In the genomic region with DNA sequence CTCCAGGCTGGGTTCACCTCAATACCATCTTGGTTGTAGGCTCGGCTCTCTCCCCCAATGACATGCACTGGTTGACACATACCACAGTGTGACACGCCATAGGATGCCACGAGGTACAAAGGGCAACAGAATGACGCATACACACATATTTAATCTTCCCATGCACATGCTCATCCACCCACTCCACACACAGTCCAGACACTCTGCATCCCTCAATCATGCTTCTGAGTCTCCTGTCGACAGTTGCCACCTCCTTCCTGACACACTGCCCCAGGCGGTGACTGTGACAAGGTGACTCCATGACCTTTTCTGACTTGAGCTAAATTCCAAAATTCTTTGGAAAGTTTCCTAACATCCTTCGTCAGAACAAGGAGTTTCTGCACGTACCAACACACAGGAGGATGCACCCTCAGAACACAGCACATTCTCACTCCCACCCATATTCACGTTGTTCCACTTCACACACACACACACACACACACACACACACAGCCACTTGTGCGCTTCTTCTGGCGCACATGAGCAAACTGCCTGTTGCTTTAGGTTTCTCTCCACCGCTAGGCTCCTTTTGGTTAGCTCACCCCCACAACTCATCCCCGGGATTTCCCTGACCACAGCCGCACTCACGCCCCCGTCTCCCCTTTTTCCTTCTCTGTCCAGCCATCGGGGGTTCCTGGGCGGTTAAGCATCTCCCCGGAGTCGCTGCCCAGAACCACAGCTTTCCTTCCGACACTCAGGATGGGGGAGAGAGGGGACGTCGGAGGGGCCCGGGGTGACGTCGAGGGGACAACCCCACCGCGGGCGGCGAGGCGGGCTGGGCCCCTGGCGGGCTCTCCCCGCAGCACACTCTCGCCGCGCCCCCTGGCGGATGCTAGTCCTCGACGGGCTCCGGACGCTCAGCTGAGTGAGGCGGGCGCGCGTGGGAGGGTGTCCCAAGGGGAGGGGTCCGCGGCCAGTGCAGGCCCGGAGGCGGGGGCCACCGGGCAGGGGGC, we compare ENCODE assay signal across 1 cellular context.
TF ChIP-seq lines count a peak whose summit lies in the region.

No MANE protein-coding gene starts in this region.

TF ChIP-seq in HEK293, 187 proteins besides CTCF, POLR2A, EP300 and RAD21 (continued from another document):
- TF ChIP-seq ZNF433 (tag by site-specific recombination; IDR thresholded peaks at IDR 0.05; ENCODE audit: low read depth) (no peak), ZNF768 (tag by site-specific recombination; IDR thresholded peaks at IDR 0.05) (no peak), SCRT2 (tag by site-specific recombination; IDR thresholded peaks at IDR 0.05) (peak; percentile 91), ZNF140 (tag by site-specific recombination; IDR thresholded peaks at IDR 0.05) (no peak), ZBTB10 (tag by site-specific recombination; IDR thresholded peaks at IDR 0.05) (peak; percentile 59; the same call in 1 of the 2 replicates), ZNF701 (tag by site-specific recombination; IDR thresholded peaks at IDR 0.05) (no peak), ZBTB6 (tag by site-specific recombination; IDR thresholded peaks at IDR 0.05) (no peak), TCF7L2 (IDR thresholded peaks at IDR 0.05; ENCODE audit: borderline replicate concordance, low read depth, low read length) (no peak), ZBTB48 (tag by site-specific recombination; IDR thresholded peaks at IDR 0.05) (no peak), ZIC2 (tag by site-specific recombination; IDR thresholded peaks at IDR 0.05) (peak; percentile 15; the same call in 1 of the 2 replicates), YY2 (tag by site-specific recombination; IDR thresholded peaks at IDR 0.05) (no peak), ZBTB17 (tag by site-specific recombination; IDR thresholded peaks at IDR 0.05) (no peak), ZFHX2 (tag by site-specific recombination; conservative IDR thresholded peaks at IDR 0.05) (peak; percentile 84), ZNF629 (tag by site-specific recombination; IDR thresholded peaks at IDR 0.05) (0 out of 2 replicates have a peak, but pooled peaks have one; percentile 25), ZNF10 (tag by site-specific recombination; IDR thresholded peaks at IDR 0.05) (no peak), ZNF549 (tag by site-specific recombination; IDR thresholded peaks at IDR 0.05) (no peak), ZNF626 (tag by site-specific recombination; IDR thresholded peaks at IDR 0.05) (no peak), ZNF391 (tag by site-specific recombination; IDR thresholded peaks at IDR 0.05; ENCODE audit: borderline replicate concordance, low read depth) (no peak), ZNF791 (tag by site-specific recombination; IDR thresholded peaks at IDR 0.05) (no peak), ZNF624 (tag by site-specific recombination; IDR thresholded peaks at IDR 0.05) (no peak), ZNF2 (tag by site-specific recombination; IDR thresholded peaks at IDR 0.05) (peak; percentile 90), ZEB2 (tag by site-specific recombination; IDR thresholded peaks at IDR 0.05) (0 out of 2 replicates have a peak, but pooled peaks have one; percentile 32), SCRT1 (tag by site-specific recombination; IDR thresholded peaks at IDR 0.05; ENCODE audit: borderline replicate concordance) (peak; percentile 61; the same call in 1 of the 2 replicates), ZBTB7A (tag by site-specific recombination; IDR thresholded peaks at IDR 0.05; ENCODE audit: low read depth) (no peak), MEIS1 (CRISPR knock-in tag; IDR thresholded peaks at IDR 0.05; ENCODE audit: borderline replicate concordance) (no peak), ZNF423 (tag by site-specific recombination; IDR thresholded peaks at IDR 0.05) (no peak), ZNF777 (tag by site-specific recombination; IDR thresholded peaks at IDR 0.05; ENCODE audit: borderline replicate concordance) (peak; percentile 87), PATZ1 (tag by site-specific recombination; IDR thresholded peaks at IDR 0.05) (peak; percentile 68), ZSCAN16 (tag by site-specific recombination; IDR thresholded peaks at IDR 0.05) (no peak), ZBTB8A (tag by site-specific recombination; IDR thresholded peaks at IDR 0.05) (0 out of 2 replicates have a peak, but pooled peaks have one; percentile 21), ZNF202 (tag by site-specific recombination; IDR thresholded peaks at IDR 0.05; ENCODE audit: borderline replicate concordance) (no peak)
- TF ChIP-seq, protein P1, sequence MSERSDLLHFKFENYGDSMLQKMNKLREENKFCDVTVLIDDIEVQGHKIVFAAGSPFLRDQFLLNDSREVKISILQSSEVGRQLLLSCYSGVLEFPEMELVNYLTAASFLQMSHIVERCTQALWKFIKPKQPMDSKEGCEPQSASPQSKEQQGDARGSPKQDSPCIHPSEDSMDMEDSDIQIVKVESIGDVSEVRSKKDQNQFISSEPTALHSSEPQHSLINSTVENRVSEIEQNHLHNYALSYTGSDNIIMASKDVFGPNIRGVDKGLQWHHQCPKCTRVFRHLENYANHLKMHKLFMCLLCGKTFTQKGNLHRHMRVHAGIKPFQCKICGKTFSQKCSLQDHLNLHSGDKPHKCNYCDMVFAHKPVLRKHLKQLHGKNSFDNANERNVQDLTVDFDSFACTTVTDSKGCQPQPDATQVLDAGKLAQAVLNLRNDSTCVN (tag by site-specific recombination; optimal IDR thresholded peaks at IDR 0.05), result peak; percentile 23
TF ChIP-seq in HEK293: peak in this region for 15.
